In genomic region chr1:16257556-16257955, GRCh38 we compare ENCODE assay signal across 1 cellular context. TPM values are rescaled to one million over a fixed set of nuclear protein-coding genes. Genes with fewer than 3 reads are reported as not detected.
"Had no signal": no experiment of that assay in that cellular context is flagged by ENCODE, and none has a peak within 500 bp of the region (broad histone marks: within the 10 kb centered on the region; RNA-seq: fewer than 3 reads in every experiment).

No MANE protein-coding gene starts in this region.

RNA-seq across cellular contexts. Expression of gene ARHGEF19, which starts 45.1 kb away (rescaled TPM):
- total RNA-seq: HT1080 had no signal
